Comparison of ENCODE assay signal across 10 cellular contexts in the genomic region with DNA sequence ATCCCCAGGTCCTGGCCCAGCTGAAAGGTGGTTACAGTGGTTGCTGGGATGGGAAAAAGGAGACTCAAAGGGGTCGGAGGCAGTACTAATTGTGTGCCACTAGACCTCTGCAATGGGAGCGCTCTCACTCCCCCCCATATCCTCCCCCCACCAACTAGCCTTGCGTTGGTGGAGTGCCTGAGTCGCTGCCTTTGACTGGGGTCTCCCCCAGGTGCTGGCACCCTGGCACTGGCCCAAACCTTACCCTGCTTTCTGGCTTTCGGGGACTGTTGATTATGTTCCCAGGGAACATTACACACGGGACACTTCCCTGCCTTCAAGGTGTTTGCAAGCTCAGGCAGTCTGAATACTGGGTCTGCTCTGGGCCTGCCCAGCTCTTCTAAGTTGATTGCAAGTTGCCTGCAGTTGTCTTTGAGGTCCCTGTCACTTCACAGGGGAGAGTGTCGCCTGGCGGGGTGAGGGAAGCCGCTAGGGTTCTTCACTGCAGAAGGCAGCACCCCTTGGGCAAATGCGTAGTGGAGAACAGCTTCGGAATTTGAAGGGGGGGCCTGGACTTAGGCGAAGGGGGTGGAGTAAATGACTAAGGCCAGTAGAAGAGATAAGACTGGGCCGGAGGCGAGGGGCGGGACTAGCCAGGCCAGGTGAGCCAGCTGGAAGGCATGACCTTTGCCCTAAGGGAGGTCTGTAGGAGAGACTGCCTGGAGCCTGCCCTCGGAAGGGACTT.
DNase-seq lines count a peak whose midpoint lies in the region; ATAC-seq and TF ChIP-seq lines count a peak whose summit lies in the region.
"Had no signal": no experiment of that assay in that cellular context is flagged by ENCODE, and none has a peak within 500 bp of the region (broad histone marks: within the 10 kb centered on the region; RNA-seq: fewer than 3 reads in every experiment).

No MANE protein-coding gene starts in this region.

- no peak overlapping the region for H2AFZ ChIP-seq in GM23338
- H2AFZ ChIP-seq in osteoblast (ENCODE audit: low read length) = no peak overlapping the region

- peaks cover 43% of the 10 kb centered on the region for H3K79me2 ChIP-seq in GM23338 (replicated peaks; ENCODE audit: insufficient read depth)
- no peaks in the 10 kb centered on the region for H3K79me2 ChIP-seq in osteoblast (ENCODE audit: insufficient read depth, low read length)

- no peaks in the 10 kb centered on the region; the same call in 2 of the 3 replicates for H3K36me3 Mint-ChIP-seq in GM23338 (ENCODE audit: low read depth)
- no peaks in the 10 kb centered on the region for H3K36me3 Mint-ChIP-seq in T-cell
- no peaks in the 10 kb centered on the region for H3K36me3 Mint-ChIP-seq in glutamatergic neuron (ENCODE audit: unreplicated experiment)

- H3K9me3 ChIP-seq in osteoblast (ENCODE audit: low read depth, low read length) = no peaks in the 10 kb centered on the region
- H3K9me3 ChIP-seq: thyroid gland had no signal

- 0 out of 2 replicates have a peak overlapping the region, but pooled peaks have one; percentile 59 for H3K27ac ChIP-seq in GM23338 (ENCODE audit: low read depth)
- H3K27ac ChIP-seq in osteoblast (ENCODE audit: low read depth, low read length) = no peak overlapping the region

- peak; percentile 72 for ATAC-seq in GM23338
- ATAC-seq in T-cell (replicated peaks in 1 of 4) = no peak
- ATAC-seq in HG03025 (IDR thresholded peaks at IDR 0.05; ENCODE audit: low FRiP score, unreplicated experiment) = no peak

- POLR2A ChIA-PET in T-cell (lab: Charles Lee) = interaction anchor here (0.6 to 2.0 kb wide), 2 partner anchors 20 to 392 kb away, joined by 6 to 18 read pairs; no protein-coding TSS in a partner anchor

- CTCF ChIA-PET in T-cell (lab: Charles Lee) = interaction anchor here in 1 of 2 donors (1.3 kb wide), 1 partner anchor 19 kb away, joined by 4 read pairs; no protein-coding TSS in a partner anchor

- H3K4me1 ChIP-seq in GM23338 (ENCODE audit: insufficient read depth) (peaks cover 38% of the 10 kb centered on the region), osteoblast (ENCODE audit: insufficient read depth, low read length) (no peaks in the 10 kb centered on the region)

- peak; percentile 93 for DNase-seq in GM23338 (ENCODE audit: low spot score)
- peak in 11 of 34 experiments; percentile 17 to 46 (median 31) for DNase-seq in T-cell
- no peak for DNase-seq in glutamatergic neuron
- DNase-seq in osteoblast (ENCODE audit: insufficient read length, low spot score, missing footprints) = peak; percentile 69
- DNase-seq in SW 1271 (lab: John Stamatoyannopoulos, UW) = no peak
- DNase-seq in activated effector memory CD4-positive, alpha-beta T cell treated with Interleukin-2 at 50 U/mL for 16 hours = no peak
- no peak for DNase-seq in stimulated activated CD4-positive, alpha-beta T cell treated with anti-CD3 and anti-CD28 coated beads, Interleukin-4, amount 100 ng/mL, for 1 hour
- DNase-seq: NCI-H1694 treated with DMSO at 0.1 percent for 48 hours had no signal

- no peaks in the 10 kb centered on the region for H3K36me3 ChIP-seq in GM23338 (ENCODE audit: insufficient read depth)
- H3K36me3 ChIP-seq in osteoblast (ENCODE audit: insufficient read depth, low read length) = no peaks in the 10 kb centered on the region
- H3K36me3 ChIP-seq: thyroid gland had no signal

- H3K4me2 ChIP-seq in GM23338 (peak overlapping the region; percentile 96), osteoblast (ENCODE audit: insufficient read depth, low read length) (no peak overlapping the region)

- H3K27ac Mint-ChIP-seq in GM23338 = peak overlapping the region; percentile 62
- H3K27ac Mint-ChIP-seq in T-cell = peak overlapping the region; percentile 99
- no peak overlapping the region for H3K27ac Mint-ChIP-seq in glutamatergic neuron (ENCODE audit: unreplicated experiment)

- peaks cover 21% of the 10 kb centered on the region for H3F3A ChIP-seq in GM23338 (replicated peaks; ENCODE audit: low read depth)

- H3K9me3 Mint-ChIP-seq in GM23338 (no peaks in the 10 kb centered on the region), T-cell (no peaks in the 10 kb centered on the region), glutamatergic neuron (ENCODE audit: unreplicated experiment) (peaks cover 6% of the 10 kb centered on the region)

- H3K27me3 Mint-ChIP-seq in GM23338 (ENCODE audit: insufficient read depth, low read depth, poor library complexity) (peaks cover 12% of the 10 kb centered on the region), T-cell (no peaks in the 10 kb centered on the region), glutamatergic neuron (ENCODE audit: unreplicated experiment) (peaks cover 23% of the 10 kb centered on the region)

- TF ChIP-seq CTCF in GM23338 (conservative IDR thresholded peaks at IDR 0.05; ENCODE audit: low read depth in 2 of 2) (no peak), glutamatergic neuron (IDR thresholded peaks at IDR 0.05; ENCODE audit: partially characterized antibody, unreplicated experiment) (no peak), osteoblast (IDR thresholded peaks at IDR 0.05; ENCODE audit: extremely low read depth, low read depth, low read length) (no peak)

- H3K4me3 Mint-ChIP-seq in GM23338 (peak overlapping the region; percentile 85), T-cell (peak overlapping the region; percentile 84 to 94 (median 91)), glutamatergic neuron (ENCODE audit: unreplicated experiment) (peak overlapping the region; percentile 81)

- H3K9me2 ChIP-seq in GM23338 (ENCODE audit: insufficient read depth) = no peaks in the 10 kb centered on the region

- H3K4me1 Mint-ChIP-seq in GM23338 (peaks cover 57% of the 10 kb centered on the region), T-cell (peaks cover 66 to 70% (median 67%) of the 10 kb centered on the region in 3 donors), glutamatergic neuron (ENCODE audit: low read depth, unreplicated experiment) (peaks cover 33% of the 10 kb centered on the region)

- H3K27me3 ChIP-seq in GM23338 (ENCODE audit: insufficient read depth) = no peaks in the 10 kb centered on the region
- H3K27me3 ChIP-seq in osteoblast (ENCODE audit: insufficient read depth, low read length) = peaks cover 64% of the 10 kb centered on the region
- H3K27me3 ChIP-seq: thyroid gland had no signal

- H3K4me3 ChIP-seq in GM23338 (peak overlapping the region; percentile 94), osteoblast (ENCODE audit: insufficient read depth, low read length) (no peak overlapping the region)

- H4K20me1 ChIP-seq in GM23338 (replicated peaks; ENCODE audit: insufficient read depth) (no peaks in the 10 kb centered on the region; the same call in 1 of the 2 replicates), osteoblast (ENCODE audit: insufficient read depth, low read length) (peaks cover 4% of the 10 kb centered on the region)

TF ChIP-seq in GM23338, 12 proteins besides CTCF, POLR2A, EP300 and RAD21 (continues in another document):
- TF ChIP-seq STAT1 (IDR thresholded peaks at IDR 0.05; ENCODE audit: unreplicated experiment) = no peak
- TF ChIP-seq CREB1 (CRISPR knock-in tag; IDR thresholded peaks at IDR 0.05; ENCODE audit: low read depth) = no peak
- TF ChIP-seq, protein P1, sequence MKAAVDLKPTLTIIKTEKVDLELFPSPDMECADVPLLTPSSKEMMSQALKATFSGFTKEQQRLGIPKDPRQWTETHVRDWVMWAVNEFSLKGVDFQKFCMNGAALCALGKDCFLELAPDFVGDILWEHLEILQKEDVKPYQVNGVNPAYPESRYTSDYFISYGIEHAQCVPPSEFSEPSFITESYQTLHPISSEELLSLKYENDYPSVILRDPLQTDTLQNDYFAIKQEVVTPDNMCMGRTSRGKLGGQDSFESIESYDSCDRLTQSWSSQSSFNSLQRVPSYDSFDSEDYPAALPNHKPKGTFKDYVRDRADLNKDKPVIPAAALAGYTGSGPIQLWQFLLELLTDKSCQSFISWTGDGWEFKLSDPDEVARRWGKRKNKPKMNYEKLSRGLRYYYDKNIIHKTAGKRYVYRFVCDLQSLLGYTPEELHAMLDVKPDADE (IDR thresholded peaks at IDR 0.05) = no peak
- no peak for TF ChIP-seq NANOG (IDR thresholded peaks at IDR 0.05; ENCODE audit: borderline replicate concordance)
- no peak for TF ChIP-seq POLR2AphosphoS5 (IDR thresholded peaks at IDR 0.05; ENCODE audit: low read depth)

Comparison
In these comparisons a context has a peak if more than half of its experiments do, and no peak if none do; other contexts are left out.
1. DNase-seq: peak in GM23338 (single experiment) and osteoblast (single experiment); none in glutamatergic neuron (single experiment), SW 1271 (0 of 2), activated effector memory CD4-positive, alpha-beta T cell treated with Interleukin-2 at 50 U/mL for 16 hours (single experiment) and stimulated activated CD4-positive, alpha-beta T cell treated with anti-CD3 and anti-CD28 coated beads, Interleukin-4, amount 100 ng/mL, for 1 hour (single experiment).
2. Peak in every context shown above with its lines, with median percentiles within 50 percentile points of each other: H3K4me3 Mint-ChIP-seq.